In the genomic region with DNA sequence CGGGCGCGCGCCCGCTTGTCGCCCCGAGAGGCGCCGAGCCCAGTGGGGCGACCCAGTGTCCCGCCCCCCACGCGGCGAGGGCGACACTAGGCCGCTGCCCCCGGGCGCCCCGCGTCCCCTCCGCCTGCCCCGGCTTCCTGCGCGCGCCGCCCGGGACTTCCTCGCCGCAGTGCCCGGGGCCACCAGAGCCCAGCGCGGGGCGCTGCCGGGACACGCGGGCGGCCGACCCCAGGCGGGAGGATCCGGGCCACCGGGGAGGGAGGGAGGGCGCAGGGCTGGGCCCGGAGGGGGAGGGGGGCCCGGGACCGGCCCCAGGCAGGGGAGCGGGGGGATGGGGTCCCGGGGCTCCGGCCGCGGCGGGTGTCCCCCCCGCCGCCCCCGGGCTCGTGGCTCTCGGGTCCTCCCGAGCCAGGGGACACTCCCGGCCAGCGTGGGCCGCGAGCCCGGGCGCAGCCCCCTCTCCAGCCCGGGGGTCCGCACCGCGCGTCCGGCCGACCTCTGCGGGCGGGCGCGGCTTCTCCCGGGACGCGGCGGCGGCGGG, we compare ENCODE assay signal across 8 cellular contexts. TPM values are rescaled to one million over a fixed set of nuclear protein-coding genes. Genes with fewer than 3 reads are reported as not detected.
DNase-seq lines count a peak whose midpoint lies in the region; ATAC-seq and TF ChIP-seq lines count a peak whose summit lies in the region.

No MANE protein-coding gene starts in this region.

- DNase-seq in DMS 273 (lab: John Stamatoyannopoulos, UW; ENCODE audit: unreplicated experiment): peak; percentile 76
- DNase-seq in DMS 273 treated with DMSO at 0.1 percent for 48 hours (lab: John Stamatoyannopoulos, UW): no peak
- no peak for DNase-seq in SK-N-MC (ENCODE audit: low read depth, low spot score)
- peak; percentile 68 to 80 (median 75) for DNase-seq in adrenal gland
- peak; percentile 53 to 65 for DNase-seq in stimulated activated CD4-positive, alpha-beta T cell treated with anti-CD3 and anti-CD28 coated beads, Interleukin-2, amount 100 ng/mL, for 24 hours
- no peak for DNase-seq in G401 (ENCODE audit: low spot score)

- H3K9ac ChIP-seq in SK-N-MC (ENCODE audit: insufficient read length): peak overlapping the region; percentile 41

- TF ChIP-seq POLR2A in adrenal gland (IDR thresholded peaks at IDR 0.05): peak; percentile 18 to 60

- peaks cover 54 to 56% of the 10 kb centered on the region in 2 donors for H3K4me1 ChIP-seq in adrenal gland (replicated peaks in 1 of 2)

- H3K36me3 ChIP-seq in SK-N-MC (ENCODE audit: insufficient read depth, low read length): no peaks in the 10 kb centered on the region
- no peaks in the 10 kb centered on the region for H3K36me3 ChIP-seq in adrenal gland (replicated peaks in 1 of 2)

- H3K4me3 ChIP-seq in SK-N-MC: peak overlapping the region; percentile 65
- peak overlapping the region in 2 of 4 donors; percentile 30 to 88 for H3K4me3 ChIP-seq in adrenal gland
- H3K4me3 ChIP-seq in iPS-18c (ENCODE audit: insufficient read depth, low read depth, low read length): peak overlapping the region; percentile 43; the same call in 1 of the 2 replicates

- TF ChIP-seq CTCF in adrenal gland (IDR thresholded peaks at IDR 0.05): peak in 3 of 6 experiments; percentile 33 to 71 (median 50)

- intact Hi-C loops in adrenal gland (cut with DNase I): no loop called here

- 0 to 1% methylated on average over 54 to 78 of the region's 80 CpGs; no CpG with 5 or more reads in 2 of the 4 donors for WGBS in adrenal gland, 4 donors

- no peak overlapping the region for H3K27ac ChIP-seq in SK-N-MC
- peak overlapping the region; percentile 89 to 100 (median 95) for H3K27ac ChIP-seq in adrenal gland

- ATAC-seq in HG03064 (IDR thresholded peaks at IDR 0.05; ENCODE audit: low read depth, unreplicated experiment): peak; percentile 44

- in situ Hi-C loops in G401 (cut with HindIII; ENCODE audit: low sequenced_read_pairs): no loop called here

- H3K9me3 ChIP-seq in SK-N-MC (ENCODE audit: low read depth, low read length) (no peaks in the 10 kb centered on the region), adrenal gland (replicated peaks in 1 of 3) (no peaks in the 10 kb centered on the region), iPS-18c (ENCODE audit: control insufficient read depth, insufficient read depth, low read length) (no peaks in the 10 kb centered on the region)

- no peaks in the 10 kb centered on the region for H3K27me3 ChIP-seq in adrenal gland

RNA-seq across cellular contexts. Expression of gene PWWP2B, which starts 0.4 kb away (rescaled TPM):
- total RNA-seq in adrenal gland: 10 to 100 TPM; 31.6 to 75.3 (median 42.2) TPM
- polyA plus RNA-seq in adrenal gland: 10 to 100 TPM in 2 of 3 donors, 1 to 10 TPM in 1; 3.4 to 34.0 (median 33.5) TPM
- total RNA-seq in G401 (2014; rRNA removed; shearing (Covaris generic)): 24.5 and 27.6 TPM in 2 replicates

Comparison
In these comparisons a context has a peak if more than half of its experiments do, and no peak if none do; other contexts are left out.
1. DNase-seq: peak in DMS 273 (single experiment), adrenal gland (7 of 7) and stimulated activated CD4-positive, alpha-beta T cell treated with anti-CD3 and anti-CD28 coated beads, Interleukin-2, amount 100 ng/mL, for 24 hours (2 of 2); none in DMS 273 treated with DMSO at 0.1 percent for 48 hours (single experiment), SK-N-MC (single experiment) and G401 (single experiment).